1 cellular context compared by ENCODE assay signal in genomic region chr20:62370115-62370806, GRCh38.
TF ChIP-seq lines count a peak whose summit lies in the region.

No MANE protein-coding gene starts in this region.

TF ChIP-seq in HepG2, 621 proteins besides CTCF, POLR2A, EP300 and RAD21 (continued from another document and continues in another):
- TF ChIP-seq ZBTB39 (CRISPR knock-in tag; IDR thresholded peaks at IDR 0.05), result 0 out of 2 replicates have a peak, but pooled peaks have one; percentile 49
- no peak for TF ChIP-seq ZMYM3 (CRISPR knock-in tag; IDR thresholded peaks at IDR 0.05)
- peak; percentile 77; the same call in 1 of the 2 replicates for TF ChIP-seq ZNF234 (CRISPR knock-in tag; conservative IDR thresholded peaks at IDR 0.05)
- peak; percentile 28; the same call in 1 of the 2 replicates for TF ChIP-seq NR2C2 (CRISPR knock-in tag; IDR thresholded peaks at IDR 0.05; ENCODE audit: borderline replicate concordance)
- 0 out of 2 replicates have a peak, but pooled peaks have one; percentile 65 for TF ChIP-seq ZNF317 (CRISPR knock-in tag; IDR thresholded peaks at IDR 0.05)
- TF ChIP-seq GATAD2A (CRISPR knock-in tag; IDR thresholded peaks at IDR 0.05), result peak; percentile 48; the same call in 1 of the 2 replicates
- TF ChIP-seq DBP (CRISPR knock-in tag; IDR thresholded peaks at IDR 0.05; ENCODE audit: not compliant biosample characterization), result peak; percentile 96
- peak; percentile 58; the same call in 1 of the 2 replicates for TF ChIP-seq ZC3H13 (CRISPR knock-in tag; IDR thresholded peaks at IDR 0.05)
- TF ChIP-seq TFDP1 (CRISPR knock-in tag; IDR thresholded peaks at IDR 0.05; ENCODE audit: borderline replicate concordance), result no peak
- 0 out of 2 replicates have a peak, but pooled peaks have one; percentile 12 for TF ChIP-seq ZNF3 (CRISPR knock-in tag; IDR thresholded peaks at IDR 0.05)
- TF ChIP-seq GPBP1L1 (CRISPR knock-in tag; IDR thresholded peaks at IDR 0.05), result no peak
- TF ChIP-seq RXRB (CRISPR knock-in tag; IDR thresholded peaks at IDR 0.05; ENCODE audit: borderline replicate concordance), result peak; percentile 12; the same call in 1 of the 2 replicates
- peak; percentile 67; the same call in 1 of the 2 replicates for TF ChIP-seq ZIK1 (CRISPR knock-in tag; IDR thresholded peaks at IDR 0.05; ENCODE audit: borderline replicate concordance, low read depth)
- TF ChIP-seq ZNF670 (CRISPR knock-in tag; IDR thresholded peaks at IDR 0.05; ENCODE audit: borderline replicate concordance), result no peak
- TF ChIP-seq ZBTB26 (CRISPR knock-in tag; IDR thresholded peaks at IDR 0.05; ENCODE audit: borderline replicate concordance), result no peak
- TF ChIP-seq PRMT3 (CRISPR knock-in tag; IDR thresholded peaks at IDR 0.05; ENCODE audit: borderline replicate concordance, low read depth), result 0 out of 2 replicates have a peak, but pooled peaks have one; percentile 13
- TF ChIP-seq ZNF160 (CRISPR knock-in tag; IDR thresholded peaks at IDR 0.05), result 0 out of 2 replicates have a peak, but pooled peaks have one; percentile 20
- no peak for TF ChIP-seq ATM (IDR thresholded peaks at IDR 0.05; ENCODE audit: borderline replicate concordance)
- TF ChIP-seq RBM22 (optimal IDR thresholded peaks at IDR 0.05; ENCODE audit: low read length), result peak; percentile 77
- TF ChIP-seq ELF4 (CRISPR knock-in tag; IDR thresholded peaks at IDR 0.05; ENCODE audit: borderline replicate concordance), result 0 out of 2 replicates have a peak, but pooled peaks have one; percentile 44
- TF ChIP-seq EED (CRISPR knock-in tag; IDR thresholded peaks at IDR 0.05), result peak; percentile 65; the same call in 1 of the 2 replicates
- TF ChIP-seq ZNF782 (CRISPR knock-in tag; IDR thresholded peaks at IDR 0.05; ENCODE audit: borderline replicate concordance), result 0 out of 2 replicates have a peak, but pooled peaks have one; percentile 64
- peak; percentile 69; the same call in 1 of the 2 replicates for TF ChIP-seq ZNF740 (CRISPR knock-in tag; IDR thresholded peaks at IDR 0.05)
- TF ChIP-seq ZNF180 (CRISPR knock-in tag; IDR thresholded peaks at IDR 0.05; ENCODE audit: borderline replicate concordance, low read depth), result no peak
- TF ChIP-seq AHDC1 (CRISPR knock-in tag; IDR thresholded peaks at IDR 0.05; ENCODE audit: borderline replicate concordance), result no peak
- TF ChIP-seq SIX4 (CRISPR knock-in tag; IDR thresholded peaks at IDR 0.05), result no peak
- TF ChIP-seq GATA4 (IDR thresholded peaks at IDR 0.05; ENCODE audit: borderline replicate concordance, low read depth), result 0 out of 2 replicates have a peak, but pooled peaks have one; percentile 42
- 0 out of 2 replicates have a peak, but pooled peaks have one; percentile 19 for TF ChIP-seq ZNF614 (CRISPR knock-in tag; IDR thresholded peaks at IDR 0.05; ENCODE audit: borderline replicate concordance)
- 0 out of 2 replicates have a peak, but pooled peaks have one; percentile 80 for TF ChIP-seq MTA3 (CRISPR knock-in tag; IDR thresholded peaks at IDR 0.05)
- peak; percentile 37; the same call in 1 of the 2 replicates for TF ChIP-seq ZNF747 (CRISPR knock-in tag; IDR thresholded peaks at IDR 0.05; ENCODE audit: borderline replicate concordance)
- TF ChIP-seq ZSCAN31 (CRISPR knock-in tag; IDR thresholded peaks at IDR 0.05; ENCODE audit: low read depth), result peak; percentile 79
- no peak for TF ChIP-seq NFYB (CRISPR knock-in tag; IDR thresholded peaks at IDR 0.05)
- peak; percentile 97 for TF ChIP-seq ZBTB10 (CRISPR knock-in tag; IDR thresholded peaks at IDR 0.05; ENCODE audit: borderline replicate concordance)
- 0 out of 2 replicates have a peak, but pooled peaks have one; percentile 11 for TF ChIP-seq FLYWCH1 (CRISPR knock-in tag; IDR thresholded peaks at IDR 0.05)
- no peak; the same call in none of the 2 replicates for TF ChIP-seq PITX1 (CRISPR knock-in tag; IDR thresholded peaks at IDR 0.05)
- no peak for TF ChIP-seq ZNF431 (CRISPR knock-in tag; IDR thresholded peaks at IDR 0.05; ENCODE audit: borderline replicate concordance, low read depth)
- peak; percentile 55 for TF ChIP-seq SALL1 (CRISPR knock-in tag; IDR thresholded peaks at IDR 0.05)
- TF ChIP-seq ZNF510 (CRISPR knock-in tag; IDR thresholded peaks at IDR 0.05; ENCODE audit: low read depth), result no peak
- TF ChIP-seq KLF16 (CRISPR knock-in tag; IDR thresholded peaks at IDR 0.05), result 0 out of 4 replicates have a peak, but pooled peaks of 1 of the 2 experiments have one; percentile 25
- TF ChIP-seq ZNF672 (CRISPR knock-in tag; IDR thresholded peaks at IDR 0.05), result no peak
- TF ChIP-seq ZNF121 (CRISPR knock-in tag; IDR thresholded peaks at IDR 0.05), result 0 out of 2 replicates have a peak, but pooled peaks have one; percentile 20
- TF ChIP-seq ARNT2 (CRISPR knock-in tag; IDR thresholded peaks at IDR 0.05; ENCODE audit: low read depth), result peak; percentile 44; the same call in 1 of the 2 replicates
